In the genomic region with DNA sequence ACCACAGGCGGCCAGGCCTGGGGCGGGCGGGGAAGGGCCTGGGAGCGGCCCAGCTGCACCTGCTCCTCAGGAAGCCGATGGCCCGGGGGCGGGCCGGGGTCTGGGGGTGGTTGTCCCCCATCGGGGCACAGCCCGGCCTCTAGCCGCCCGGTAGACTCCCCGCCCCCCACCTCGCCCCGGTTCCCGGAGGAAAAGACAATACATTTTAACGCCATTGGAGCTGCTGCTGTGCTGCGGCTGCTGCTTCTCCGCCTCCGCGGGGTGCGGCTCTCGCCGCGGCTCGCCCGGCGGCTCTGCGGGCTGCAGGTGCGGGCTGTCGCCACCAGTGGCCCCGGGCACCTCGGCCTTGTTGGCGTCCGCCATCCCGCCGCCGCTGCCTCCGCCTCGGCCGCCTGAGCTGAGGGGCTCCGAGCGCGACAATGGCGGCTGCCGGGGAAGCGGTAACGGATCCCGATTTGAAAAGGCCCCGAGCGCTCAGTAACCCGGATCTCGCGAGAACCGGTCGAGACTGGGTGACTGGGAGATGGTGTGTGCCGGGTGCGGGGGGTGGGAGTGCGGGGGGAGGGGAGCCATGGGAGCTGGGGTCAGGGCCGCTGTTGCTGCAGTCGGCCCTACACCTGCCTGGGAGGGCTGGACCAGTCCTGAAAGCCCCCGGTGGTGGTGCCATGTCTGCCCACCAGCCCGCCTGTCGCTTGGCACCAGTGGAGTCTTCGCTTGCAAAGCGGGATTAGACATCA, we compare ENCODE assay signal across 8 cellular contexts.
DNase-seq lines count a peak whose midpoint lies in the region; ATAC-seq and TF ChIP-seq lines count a peak whose summit lies in the region.

A gene with protein sequence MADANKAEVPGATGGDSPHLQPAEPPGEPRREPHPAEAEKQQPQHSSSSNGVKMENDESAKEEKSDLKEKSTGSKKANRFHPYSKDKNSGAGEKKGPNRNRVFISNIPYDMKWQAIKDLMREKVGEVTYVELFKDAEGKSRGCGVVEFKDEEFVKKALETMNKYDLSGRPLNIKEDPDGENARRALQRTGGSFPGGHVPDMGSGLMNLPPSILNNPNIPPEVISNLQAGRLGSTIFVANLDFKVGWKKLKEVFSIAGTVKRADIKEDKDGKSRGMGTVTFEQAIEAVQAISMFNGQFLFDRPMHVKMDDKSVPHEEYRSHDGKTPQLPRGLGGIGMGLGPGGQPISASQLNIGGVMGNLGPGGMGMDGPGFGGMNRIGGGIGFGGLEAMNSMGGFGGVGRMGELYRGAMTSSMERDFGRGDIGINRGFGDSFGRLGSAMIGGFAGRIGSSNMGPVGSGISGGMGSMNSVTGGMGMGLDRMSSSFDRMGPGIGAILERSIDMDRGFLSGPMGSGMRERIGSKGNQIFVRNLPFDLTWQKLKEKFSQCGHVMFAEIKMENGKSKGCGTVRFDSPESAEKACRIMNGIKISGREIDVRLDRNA (minus strand): TSS at position 421 of the 737 bp plus-strand sequence. CDS start 58 bp downstream, at position 363.

- peak; percentile 85 for ATAC-seq in GM18502 (IDR thresholded peaks at IDR 0.05; ENCODE audit: poor library complexity, unreplicated experiment)
- peak; percentile 82 for ATAC-seq in HG02870 (IDR thresholded peaks at IDR 0.05; ENCODE audit: unreplicated experiment)

- DNase-seq in NCI-H2107 (lab: John Stamatoyannopoulos, UW) (peak; percentile 55), coronary artery (ENCODE audit: low spot score) (peak; percentile 80), NK-92 (lab: John Stamatoyannopoulos, UW; ENCODE audit: unreplicated experiment) (no peak)
- DNase-seq in activated CD4-positive, alpha-beta T cell treated with anti-CD3 and anti-CD28 coated beads for 4 hours, result peak; percentile 54 to 61
- peak in 3 of 4 experiments; percentile 31 to 68 (median 53) for DNase-seq in stimulated activated CD4-positive, alpha-beta T cell treated with anti-CD3 and anti-CD28 coated beads, Interleukin-1b, Interleukin-23, amount 100 ng/mL, for 24 hours (ENCODE audit: low read depth in 4 of 4, low spot score in 1 of 4)

- H3K27me3 ChIP-seq in layer of hippocampus (ENCODE audit: control insufficient read depth, insufficient read depth, low read length), result no peaks in the 10 kb centered on the region

- H3K27ac ChIP-seq in coronary artery, result peak within 1 kb of the TSS; percentile 89 to 96
- H3K27ac ChIP-seq in layer of hippocampus (ENCODE audit: low read depth, low read length), result peak within 1 kb of the TSS; percentile 64

- no peak for TF ChIP-seq CTCF in coronary artery (IDR thresholded peaks at IDR 0.05)

- H3K4me3 ChIP-seq in coronary artery, result peak within 1 kb of the TSS; percentile 83
